In genomic region chr5:34179453-34180190, GRCh38 we compare ENCODE assay signal across 8 cellular contexts.
A peak's percentile ranks its signal among the peaks of the same experiment; 100 is the strongest.
DNase-seq lines count a peak whose midpoint lies in the region; ATAC-seq, FAIRE-seq and TF ChIP-seq lines count a peak whose summit lies in the region.
"Not testable (repeated sequence)": the region's sequence is repeated elsewhere in the genome, so short reads cannot be mapped to it uniquely, and the experiment has no call there.

No MANE protein-coding gene starts in this region.

- not testable (repeated sequence) for ATAC-seq in activated CD8-positive, alpha-beta T cell treated with anti-CD3 and anti-CD28 coated beads for 36 hours; body of pancreas

- H3K9me3 ChIP-seq in body of pancreas; kidney (ENCODE audit: control insufficient read depth in 1 of 2, low read length in 2 of 2); stomach: not testable (repeated sequence)

- not testable (repeated sequence) for TF ChIP-seq POLR2A in NB4 (IDR thresholded peaks at IDR 0.05; ENCODE audit: extremely low read depth, insufficient read length); body of pancreas (IDR thresholded peaks at IDR 0.05); stomach (IDR thresholded peaks at IDR 0.05)

- not testable (repeated sequence) for H3K4me1 ChIP-seq in body of pancreas; kidney (ENCODE audit: control insufficient read depth in 1 of 2, insufficient read depth in 1 of 2, low read depth in 1 of 2, low read length in 2 of 2); stomach

- not testable (repeated sequence) for H3K4me1 Mint-ChIP-seq in activated CD8-positive, alpha-beta T cell treated with anti-CD3 and anti-CD28 coated beads for 36 hours (ENCODE audit: low read depth); nephron progenitor cell

- not testable (repeated sequence) for H3K27me3 Mint-ChIP-seq in activated CD8-positive, alpha-beta T cell treated with anti-CD3 and anti-CD28 coated beads for 36 hours; nephron progenitor cell (ENCODE audit: low read depth, poor library complexity)

- POLR2A ChIA-PET in activated CD8-positive, alpha-beta T cell treated with anti-CD3 and anti-CD28 coated beads for 36 hours (lab: Charles Lee): not testable (repeated sequence)

- not testable (repeated sequence) for TF ChIP-seq CTCF in NB4 (IDR thresholded peaks at IDR 0.05; ENCODE audit: low read depth, low read length); activated CD8-positive, alpha-beta T cell treated with anti-CD3 and anti-CD28 coated beads for 36 hours (IDR thresholded peaks at IDR 0.05); body of pancreas (IDR thresholded peaks at IDR 0.05); kidney (IDR thresholded peaks at IDR 0.05; ENCODE audit: borderline replicate concordance, extremely low read depth, insufficient read depth); nephron progenitor cell (IDR thresholded peaks at IDR 0.05); stomach (IDR thresholded peaks at IDR 0.05)

- not testable (repeated sequence) for H3K27ac ChIP-seq in body of pancreas; kidney (ENCODE audit: low read depth in 2 of 2, low read length in 2 of 2)
- H3K27ac ChIP-seq in stomach: peak overlapping the region in 1 of 5 donors; percentile 32

- peaks cover 22% of the 10 kb centered on the region for H3K36me3 Mint-ChIP-seq in activated CD8-positive, alpha-beta T cell treated with anti-CD3 and anti-CD28 coated beads for 36 hours (ENCODE audit: low read depth)
- peaks cover 51% of the 10 kb centered on the region for H3K36me3 Mint-ChIP-seq in nephron progenitor cell (ENCODE audit: low read depth)

- FAIRE-seq in kidney (lab: Jason Lieb, UNC): not testable (repeated sequence)

- DNase-seq in EH (ENCODE audit: low read depth): peak; percentile 0
- peak; percentile 10 for DNase-seq in NB4 (ENCODE audit: low read depth)
- DNase-seq in activated CD8-positive, alpha-beta T cell treated with anti-CD3 and anti-CD28 coated beads for 36 hours: peak; percentile 5
- peak; percentile 40 to 69 (median 57) for DNase-seq in body of pancreas
- DNase-seq in glomerular visceral epithelial cell (ENCODE audit: extremely low spot score): peak; percentile 2
- DNase-seq in kidney: peak; percentile 88
- DNase-seq in nephron progenitor cell: not testable (repeated sequence)
- DNase-seq in stomach: peak; percentile 59

- not testable (repeated sequence) for H3K9me3 Mint-ChIP-seq in activated CD8-positive, alpha-beta T cell treated with anti-CD3 and anti-CD28 coated beads for 36 hours; nephron progenitor cell

- H3K27me3 ChIP-seq in body of pancreas, stomach: not testable (repeated sequence)

- CTCF ChIA-PET in activated CD8-positive, alpha-beta T cell treated with anti-CD3 and anti-CD28 coated beads for 36 hours (lab: Charles Lee): not testable (repeated sequence)

- H3K9ac ChIP-seq in kidney (ENCODE audit: low read length in 2 of 2): not testable (repeated sequence)

- H3K4me3 Mint-ChIP-seq in activated CD8-positive, alpha-beta T cell treated with anti-CD3 and anti-CD28 coated beads for 36 hours; nephron progenitor cell: not testable (repeated sequence)

- 88 to 90% methylated on average over 10 of the region's 10 CpGs for WGBS in body of pancreas, 2 donors
- WGBS in stomach, 5 donors: 87 to 91% (median 88%) methylated on average over 10 of the region's 10 CpGs

- not testable (repeated sequence) for H3K36me3 ChIP-seq in body of pancreas (replicated peaks in 1 of 2; ENCODE audit: insufficient read depth in 1 of 2, low read depth in 2 of 2); kidney (ENCODE audit: control insufficient read depth in 1 of 2, insufficient read depth in 2 of 2, low read length in 2 of 2)
- peaks cover 9 to 54% (median 47%) of the 10 kb centered on the region in 4 donors for H3K36me3 ChIP-seq in stomach

- H3K4me3 ChIP-seq in NB4 (ENCODE audit: low read depth, low read length); body of pancreas; kidney (ENCODE audit: low read length in 2 of 2); stomach: not testable (repeated sequence)

- not testable (repeated sequence) for TF ChIP-seq EP300 in stomach (IDR thresholded peaks at IDR 0.05)

- H3K27ac Mint-ChIP-seq in activated CD8-positive, alpha-beta T cell treated with anti-CD3 and anti-CD28 coated beads for 36 hours: not testable (repeated sequence)
- peak overlapping the region; percentile 64 for H3K27ac Mint-ChIP-seq in nephron progenitor cell

- intact Hi-C loops in activated CD8-positive, alpha-beta T cell treated with anti-CD3 and anti-CD28 coated beads for 36 hours (cut with micrococcal nuclease); body of pancreas (cut with DNase I); kidney (cut with DNase I); stomach (cut with DNase I; ENCODE audit: low total_unique reads): not testable (repeated sequence)
